Comparison of ENCODE assay signal across 1 cellular context in the genomic region with DNA sequence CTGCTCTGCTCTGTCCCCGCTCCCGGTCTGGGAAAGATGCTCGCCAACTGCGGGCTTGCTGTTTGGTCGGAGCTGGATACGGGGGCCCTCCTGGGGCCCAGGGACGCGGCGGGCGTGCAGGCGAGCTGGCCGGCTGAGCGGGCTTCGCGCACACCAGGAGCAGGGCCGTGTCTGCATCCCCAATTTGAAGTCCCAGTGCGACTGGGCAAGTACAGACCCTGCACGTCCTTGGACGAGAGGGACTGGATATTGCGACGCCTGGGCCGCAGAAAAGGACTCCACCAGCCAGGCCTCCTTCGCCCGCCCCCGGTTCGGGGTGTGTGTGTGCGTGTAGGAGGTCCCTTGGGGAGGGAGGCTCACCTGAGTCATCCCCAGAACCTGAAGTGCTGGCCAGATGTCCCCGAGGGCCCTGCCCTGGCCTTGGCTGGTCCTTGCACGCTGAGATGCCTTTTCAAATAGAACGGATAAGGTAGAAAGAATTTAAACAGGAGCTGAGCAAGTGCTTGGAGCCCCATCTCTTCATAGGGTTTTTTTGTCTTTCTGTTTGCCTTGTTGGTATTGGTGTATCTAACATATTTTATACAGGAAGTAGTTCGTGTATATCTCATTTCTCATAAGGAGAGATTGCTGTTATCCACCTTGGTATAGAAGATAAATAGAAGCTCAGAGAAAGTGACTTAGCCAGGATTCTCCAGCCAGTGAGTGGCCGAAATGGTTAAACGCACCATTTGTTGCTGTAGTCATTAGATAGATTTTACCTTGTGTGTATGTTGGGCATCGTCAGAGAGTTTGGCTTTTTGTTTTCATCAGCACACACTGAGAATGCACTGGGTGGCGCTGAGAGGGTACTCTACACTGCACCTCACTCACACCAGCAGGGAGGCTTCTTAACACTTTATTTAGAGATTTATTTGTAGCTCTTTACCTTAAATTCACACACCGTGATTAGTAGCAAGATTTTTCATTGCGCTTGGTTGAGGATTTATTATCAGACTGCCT.
TF ChIP-seq lines count a peak whose summit lies in the region.

No MANE protein-coding gene starts in this region.

TF ChIP-seq in H1, 55 proteins besides CTCF, POLR2A, EP300 and RAD21:
- TF ChIP-seq, protein P1, sequence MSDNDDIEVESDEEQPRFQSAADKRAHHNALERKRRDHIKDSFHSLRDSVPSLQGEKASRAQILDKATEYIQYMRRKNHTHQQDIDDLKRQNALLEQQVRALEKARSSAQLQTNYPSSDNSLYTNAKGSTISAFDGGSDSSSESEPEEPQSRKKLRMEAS (IDR thresholded peaks at IDR 0.05): peak; percentile 25; the same call in 1 of the 2 replicates
- peak; percentile 14 for TF ChIP-seq KDM4A (IDR thresholded peaks at IDR 0.05; ENCODE audit: low read depth, low read length, severe bottlenecking)
- TF ChIP-seq GABPA (IDR thresholded peaks at IDR 0.05; ENCODE audit: borderline replicate concordance, insufficient read depth, low read length): peak; percentile 18; the same call in 1 of the 2 replicates
- TF ChIP-seq CHD2 (IDR thresholded peaks at IDR 0.05; ENCODE audit: low read length): no peak
- TF ChIP-seq SIN3A (conservative IDR thresholded peaks at IDR 0.05 in 1 of 2, IDR thresholded peaks at IDR 0.05 in 1 of 2; ENCODE audit: low read depth in 1 of 2, low read length in 2 of 2): 0 out of 4 replicates have a peak, but pooled peaks of 1 of the 2 experiments have one; percentile 0
TF ChIP-seq in H1: peak in this region for 4.
